In the genomic region with DNA sequence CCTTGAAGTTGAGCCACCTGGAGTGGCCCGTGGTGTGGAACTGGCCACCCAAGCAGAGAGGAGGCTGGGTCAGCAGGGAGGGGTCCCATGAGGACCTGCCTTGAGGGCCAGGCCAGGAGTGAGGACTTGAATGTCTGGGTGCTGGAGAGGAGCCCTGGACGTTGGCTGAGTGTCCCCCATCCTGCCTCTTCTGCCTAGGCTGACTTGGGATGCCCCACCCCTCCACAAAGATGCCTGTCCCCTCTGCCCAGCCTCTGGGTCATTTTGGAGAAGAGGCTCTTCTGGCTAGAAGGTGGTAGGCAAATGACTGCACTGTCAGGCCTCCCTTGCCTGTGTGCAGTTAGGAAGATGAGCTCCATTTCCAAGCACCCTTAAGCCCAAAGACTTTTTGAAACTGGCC, we compare ENCODE assay signal across 7 cellular contexts. TPM values are rescaled to one million over a fixed set of nuclear protein-coding genes. Genes with fewer than 3 reads are reported as not detected.
DNase-seq lines count a peak whose midpoint lies in the region; TF ChIP-seq lines count a peak whose summit lies in the region.

No MANE protein-coding gene starts in this region.

- no peak overlapping the region for H2AFZ ChIP-seq in GM23248

- H3K9me2 ChIP-seq in GM23248 (ENCODE audit: insufficient read depth): no peaks in the 10 kb centered on the region

- H3K4me1 ChIP-seq in GM23248 (ENCODE audit: insufficient read depth): peaks cover 43% of the 10 kb centered on the region
- H3K4me1 ChIP-seq in spleen: peaks cover 66 to 95% (median 92%) of the 10 kb centered on the region in 6 donors
- peaks cover 14% of the 10 kb centered on the region for H3K4me1 ChIP-seq in prostate gland (replicated peaks)

- H4K20me1 ChIP-seq in GM23248 (ENCODE audit: insufficient read depth): no peaks in the 10 kb centered on the region

- no peak for TF ChIP-seq CTCF in WERI-Rb-1 (IDR thresholded peaks at IDR 0.05; ENCODE audit: low read depth, low read length)
- no peak for TF ChIP-seq CTCF in fibroblast of mammary gland (conservative IDR thresholded peaks at IDR 0.05; ENCODE audit: control insufficient read depth, insufficient read depth, low read depth, low read length)
- no peak for TF ChIP-seq CTCF in spleen (IDR thresholded peaks at IDR 0.05 in 8 of 11, conservative IDR thresholded peaks at IDR 0.05 in 3 of 11)
- TF ChIP-seq CTCF in prostate gland (IDR thresholded peaks at IDR 0.05): no peak

- peak overlapping the region; percentile 94 for H3K9ac ChIP-seq in GM23248

- in situ Hi-C loops in GM23248 (cut with MboI): no loop called here

- no peak for DNase-seq in GM23248
- DNase-seq in WERI-Rb-1: no peak
- no peak for DNase-seq in fibroblast of mammary gland (ENCODE audit: low read depth)
- no peak for DNase-seq in spleen
- DNase-seq in erythroblast (lab: John Stamatoyannopoulos, UW): no peak
- DNase-seq in central memory CD4-positive, alpha-beta T cell: no peak
- DNase-seq in prostate gland (ENCODE audit: low spot score): no peak

- H3K79me2 ChIP-seq in GM23248 (ENCODE audit: insufficient read depth): peaks cover 65% of the 10 kb centered on the region

- no peaks in the 10 kb centered on the region for H3K36me3 ChIP-seq in GM23248 (ENCODE audit: low read depth)
- peaks cover 4% of the 10 kb centered on the region; the same call in 1 of the 2 replicates for H3K36me3 ChIP-seq in WERI-Rb-1
- no peaks in the 10 kb centered on the region for H3K36me3 ChIP-seq in spleen
- no peaks in the 10 kb centered on the region for H3K36me3 ChIP-seq in prostate gland

- H3K9me3 ChIP-seq in GM23248 (ENCODE audit: low read depth): no peaks in the 10 kb centered on the region
- no peaks in the 10 kb centered on the region for H3K9me3 ChIP-seq in WERI-Rb-1 (ENCODE audit: severe bottlenecking)
- no peaks in the 10 kb centered on the region for H3K9me3 ChIP-seq in spleen
- no peaks in the 10 kb centered on the region for H3K9me3 ChIP-seq in prostate gland

- H3K27ac ChIP-seq in GM23248 (peak overlapping the region; percentile 100), WERI-Rb-1 (0 out of 2 replicates have a peak overlapping the region, but pooled peaks have one; percentile 33), spleen (peak overlapping the region; percentile 13 to 94 (median 90)), prostate gland (no peak overlapping the region)

- peak overlapping the region; percentile 80 for H3K4me2 ChIP-seq in GM23248 (ENCODE audit: unreplicated experiment)

- 6 to 10% methylated on average over 2 of the region's 2 CpGs for WGBS in GM23248 (ENCODE audit: low coverage in 1 of 2, low lambda C conversion rate in 2 of 2, missing lambda C conversion rate in 2 of 2), 2 experiments
- WGBS in spleen, 5 donors: 23 to 63% (median 52%) methylated on average over 1 to 2 of the region's 2 CpGs
- 36% methylated on average over 2 of the region's 2 CpGs for WGBS in prostate gland

- peaks cover 26% of the 10 kb centered on the region for H3F3A ChIP-seq in GM23248 (ENCODE audit: insufficient read depth)

- intact Hi-C loops in spleen (cut with DNase I; ENCODE audit: low total_unique reads): no loop called here
- intact Hi-C loops in prostate gland (cut with DNase I): no loop called here

- H3K27me3 ChIP-seq in GM23248 (replicated peaks; ENCODE audit: insufficient read depth) (no peaks in the 10 kb centered on the region), WERI-Rb-1 (ENCODE audit: insufficient read depth, low read depth, severe bottlenecking) (no peaks in the 10 kb centered on the region), spleen (replicated peaks in 1 of 7) (peaks cover 0 to 42% (median 11%) of the 10 kb centered on the region in 7 donors), prostate gland (replicated peaks; ENCODE audit: insufficient read depth) (no peaks in the 10 kb centered on the region)

- TF ChIP-seq POLR2A in spleen (IDR thresholded peaks at IDR 0.05): no peak
- no peak for TF ChIP-seq POLR2A in erythroblast (IDR thresholded peaks at IDR 0.05; ENCODE audit: low read length)
- TF ChIP-seq POLR2A in prostate gland (IDR thresholded peaks at IDR 0.05): no peak

- peak overlapping the region; percentile 73 for H3K4me3 ChIP-seq in GM23248
- H3K4me3 ChIP-seq in WERI-Rb-1 (ENCODE audit: low read depth, low read length): no peak overlapping the region
- H3K4me3 ChIP-seq in fibroblast of mammary gland (ENCODE audit: control insufficient read depth, low read depth, low read length): peak overlapping the region; percentile 66
- H3K4me3 ChIP-seq in spleen: peak overlapping the region in 7 of 8 donors; percentile 64 to 88 (median 72)
- no peak overlapping the region for H3K4me3 ChIP-seq in prostate gland

RNA-seq across cellular contexts. Expression of a gene that starts 1.7 kb away (rescaled TPM):
- 156 and 169 TPM in 2 replicates for total RNA-seq in GM23248 (2014; rRNA removed; shearing (Covaris generic))
- polyA plus RNA-seq in GM23248 (2016; fragmentation: Nextera tagmentation; extraction: Ambion mirVana): 46.5 and 46.9 TPM in 2 replicates
- 100 to 1,000 TPM in 1 of 7 donors, 10 to 100 TPM in 6; 56.3 to 103 (median 82.4) TPM for total RNA-seq in spleen
- 100 to 1,000 TPM in 1 of 3 donors, 10 to 100 TPM in 2; 80.6 to 143 (median 94.9) TPM for polyA plus RNA-seq in spleen
- 100 to 1,000 TPM in 1 of 2 donors, 10 to 100 TPM in 1; 71.5 to 120 TPM for total RNA-seq in prostate gland

RNA-seq across cellular contexts. Expression of a gene that starts 17.0 kb away (rescaled TPM):
- total RNA-seq in GM23248 (2014; rRNA removed; shearing (Covaris generic)): 5.5 and 8.9 TPM in 2 replicates
- polyA plus RNA-seq in GM23248 (2016; fragmentation: Nextera tagmentation; extraction: Ambion mirVana) (12.3 and 17.2 TPM in 2 replicates), spleen (10 to 100 TPM; 31.7 to 58.2 (median 49.0) TPM)
- total RNA-seq in spleen (10 to 100 TPM; 37.5 to 82.3 (median 44.4) TPM), prostate gland (100 to 1,000 TPM in 1 of 2 donors, 10 to 100 TPM in 1; 71.6 to 690 TPM)

RNA-seq across cellular contexts. Expression of a gene that starts 23.5 kb away (rescaled TPM):
- not detected in 2 replicates for total RNA-seq in GM23248 (2014; rRNA removed; shearing (Covaris generic))
- polyA plus RNA-seq in GM23248 (2016; fragmentation: Nextera tagmentation; extraction: Ambion mirVana) (not detected in 2 replicates), spleen (10 to 100 TPM; 14.6 to 32.2 (median 16.0) TPM)
- total RNA-seq in spleen (100 to 1,000 TPM in 3 of 7 donors, 10 to 100 TPM in 4; 82.2 to 164 (median 90.5) TPM), prostate gland (1 to 10 TPM; 1.6 to 5.5 TPM)

RNA-seq across cellular contexts. Expression of a gene that starts 35.0 kb away (rescaled TPM):
- total RNA-seq in GM23248 (2014; rRNA removed; shearing (Covaris generic)): 27.7 and 33.3 TPM in 2 replicates
- polyA plus RNA-seq in GM23248 (2016; fragmentation: Nextera tagmentation; extraction: Ambion mirVana): 32.7 and 36.0 TPM in 2 replicates
- total RNA-seq in spleen: 10 to 100 TPM in 2 of 7 donors, 1 to 10 TPM in 5; 1.9 to 34.3 (median 4.3) TPM
- 10 to 100 TPM in 1 of 3 donors, under 1 TPM in 2; 0.77 to 15.9 (median 0.96) TPM for polyA plus RNA-seq in spleen
- total RNA-seq in prostate gland: 100 to 1,000 TPM in 1 of 2 donors, 10 to 100 TPM in 1; 49.6 to 136 TPM

Comparison
In these comparisons a context has a peak if more than half of its experiments do, and no peak if none do; other contexts are left out.
1. H3K27ac ChIP-seq: peak in GM23248 (single experiment), WERI-Rb-1 (single experiment) and spleen (8 of 8); none in prostate gland (0 of 2).
2. H3K4me3 ChIP-seq: peak in GM23248 (single experiment), fibroblast of mammary gland (single experiment) and spleen (7 of 8); none in WERI-Rb-1 (single experiment) and prostate gland (0 of 2).
3. RNA of a gene that starts 23.5 kb away (total RNA-seq): 82.2 to 164 TPM in spleen; 1.6 to 5.5 TPM in prostate gland and not detected in GM23248; every median in the first group is over 10 times any median in the second.